Comparison of ENCODE assay signal across 29 cellular contexts in the genomic region with DNA sequence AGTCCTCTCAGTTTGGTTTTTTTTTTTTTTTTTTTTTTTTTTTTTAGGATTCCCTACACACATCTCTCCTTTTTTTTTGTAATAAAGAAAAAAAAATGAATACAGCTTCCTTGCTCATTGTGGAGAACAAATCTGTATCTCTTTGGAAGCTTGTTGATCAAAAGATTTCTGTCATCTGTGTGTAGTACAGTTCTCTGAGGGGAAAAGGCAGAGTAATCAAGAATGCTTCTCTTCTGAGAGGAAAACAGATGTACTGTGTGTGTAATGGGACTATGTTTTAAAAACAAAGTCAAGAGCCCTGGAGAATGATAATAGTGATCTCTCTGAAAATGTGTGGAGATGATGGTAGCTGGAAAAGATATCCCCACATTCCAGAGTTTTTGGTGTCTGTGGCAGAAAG. TPM values are rescaled to one million over a fixed set of nuclear protein-coding genes. Genes with fewer than 3 reads are reported as not detected.
"Had no signal": no experiment of that assay in that cellular context is flagged by ENCODE, and none has a peak within 500 bp of the region (broad histone marks: within the 10 kb centered on the region; RNA-seq: fewer than 3 reads in every experiment).

No MANE protein-coding gene starts in this region.

- H3K27ac Mint-ChIP-seq: activated CD4-positive, alpha-beta memory T cell treated with anti-CD3 and anti-CD28 coated beads, Interleukin-2, amount 10 ng/mL, durations not matched to agents 7 days and 5 days; activated CD4-positive, alpha-beta T cell treated with anti-CD3 and anti-CD28 coated beads, Interleukin-2, amount 10 ng/mL, durations not matched to agents 7 days and 5 days; activated naive CD4-positive, alpha-beta T cell treated with anti-CD3 and anti-CD28 coated beads, Interleukin-2, amount 10 ng/mL, durations not matched to agents 7 days and 5 days; activated naive CD4-positive, alpha-beta T cell treated with anti-CD3 and anti-CD28 coated beads, Interleukin-2, amount 50 U/mL, for 72 hours; activated naive CD8-positive, alpha-beta T cell treated with anti-CD3 and anti-CD28 coated beads, Interleukin-2, amount 10 ng/mL, durations not matched to agents 7 days and 5 days; activated T-cell treated with anti-CD3 and anti-CD28 coated beads, Interleukin-2, amount 50 U/mL, for 24 hours; activated T-cell treated with anti-CD3 and anti-CD28 coated beads, Interleukin-2, amount 50 U/mL, for 72 hours; T-helper 17 cell; T-helper 2 cell treated with Interferon-gamma antibody and Interleukin-4, amounts not matched to agents 5 μg/mL and 100 μg/mL, for 36 hours had no signal

- H3K27ac ChIP-seq: body of pancreas, colonic mucosa, epithelial cell of prostate, esophagus squamous epithelium, gastrocnemius medialis, heart left ventricle had no signal

- DNase-seq: activated CD4-positive, alpha-beta memory T cell treated with anti-CD3 and anti-CD28 coated beads, Interleukin-2, amount 10 ng/mL, durations not matched to agents 7 days and 5 days; activated CD4-positive, alpha-beta T cell treated with anti-CD3 and anti-CD28 coated beads for 1 hour; activated CD4-positive, alpha-beta T cell treated with anti-CD3 and anti-CD28 coated beads for 4 hours; activated CD4-positive, alpha-beta T cell treated with anti-CD3 and anti-CD28 coated beads, Interleukin-2, amount 10 ng/mL, durations not matched to agents 7 days and 5 days; activated CD4-positive, alpha-beta T cell treated with anti-CD3 and anti-CD28 coated beads, Interleukin-2, amount 50 U/mL, for 4 hours; activated CD8-positive, alpha-beta memory T cell treated with anti-CD3 and anti-CD28 coated beads, Interleukin-2, amount 50 U/mL, for 48 hours; activated gamma-delta T cell; activated naive CD4-positive, alpha-beta T cell; activated naive CD4-positive, alpha-beta T cell treated with anti-CD3 and anti-CD28 coated beads, Interleukin-2, amount 10 ng/mL, durations not matched to agents 7 days and 5 days; activated naive CD8-positive, alpha-beta T cell treated with anti-CD3 and anti-CD28 coated beads, Interleukin-2, amount 10 ng/mL, durations not matched to agents 7 days and 5 days; activated T-cell treated with anti-CD3 and anti-CD28 coated beads for 4 hours; activated T-cell treated with anti-CD3 and anti-CD28 coated beads, Interleukin-2, amount 50 U/mL, for 24 hours; activated T-cell treated with anti-CD3 and anti-CD28 coated beads, Interleukin-2, amount 50 U/mL, for 72 hours; body of pancreas; central memory CD4-positive, alpha-beta T cell; cerebellar nuclear complex; colonic mucosa; effector CD8-positive, alpha-beta T cell; esophagus squamous epithelium; foreskin fibroblast; gastrocnemius medialis; glutamatergic neuron; heart left ventricle; T-helper 1 cell; T-helper 17 cell; T1000 had no signal

- H3K4me1 ChIP-seq: colonic mucosa, esophagus squamous epithelium, gastrocnemius medialis had no signal

- H3K9me3 ChIP-seq: body of pancreas, colonic mucosa, esophagus squamous epithelium, gastrocnemius medialis, heart left ventricle had no signal

- H3K4me1 Mint-ChIP-seq: activated CD4-positive, alpha-beta memory T cell treated with anti-CD3 and anti-CD28 coated beads, Interleukin-2, amount 10 ng/mL, durations not matched to agents 7 days and 5 days; activated CD4-positive, alpha-beta T cell treated with anti-CD3 and anti-CD28 coated beads, Interleukin-2, amount 10 ng/mL, durations not matched to agents 7 days and 5 days; activated naive CD4-positive, alpha-beta T cell treated with anti-CD3 and anti-CD28 coated beads, Interleukin-2, amount 10 ng/mL, durations not matched to agents 7 days and 5 days; T-helper 17 cell had no signal

- H3K4me3 ChIP-seq: body of pancreas, colonic mucosa, esophagus squamous epithelium, gastrocnemius medialis, heart left ventricle had no signal

- H3K9me3 Mint-ChIP-seq: activated CD4-positive, alpha-beta memory T cell treated with anti-CD3 and anti-CD28 coated beads, Interleukin-2, amount 10 ng/mL, durations not matched to agents 7 days and 5 days; activated CD4-positive, alpha-beta T cell treated with anti-CD3 and anti-CD28 coated beads, Interleukin-2, amount 10 ng/mL, durations not matched to agents 7 days and 5 days; activated naive CD4-positive, alpha-beta T cell treated with anti-CD3 and anti-CD28 coated beads, Interleukin-2, amount 10 ng/mL, durations not matched to agents 7 days and 5 days; activated naive CD4-positive, alpha-beta T cell treated with anti-CD3 and anti-CD28 coated beads, Interleukin-2, amount 50 U/mL, for 72 hours; activated naive CD8-positive, alpha-beta T cell treated with anti-CD3 and anti-CD28 coated beads, Interleukin-2, amount 10 ng/mL, durations not matched to agents 7 days and 5 days; activated T-cell treated with anti-CD3 and anti-CD28 coated beads, Interleukin-2, amount 50 U/mL, for 24 hours; activated T-cell treated with anti-CD3 and anti-CD28 coated beads, Interleukin-2, amount 50 U/mL, for 72 hours; T-helper 2 cell treated with Interferon-gamma antibody and Interleukin-4, amounts not matched to agents 5 μg/mL and 100 μg/mL, for 36 hours had no signal

- H3K36me3 Mint-ChIP-seq: activated naive CD4-positive, alpha-beta T cell treated with anti-CD3 and anti-CD28 coated beads, Interleukin-2, amount 10 ng/mL, durations not matched to agents 7 days and 5 days; activated naive CD4-positive, alpha-beta T cell treated with anti-CD3 and anti-CD28 coated beads, Interleukin-2, amount 50 U/mL, for 72 hours; activated naive CD8-positive, alpha-beta T cell treated with anti-CD3 and anti-CD28 coated beads, Interleukin-2, amount 10 ng/mL, durations not matched to agents 7 days and 5 days had no signal

- H3K27me3 ChIP-seq: body of pancreas, colonic mucosa, esophagus squamous epithelium, gastrocnemius medialis, heart left ventricle had no signal

- H3K4me3 Mint-ChIP-seq: activated CD4-positive, alpha-beta memory T cell treated with anti-CD3 and anti-CD28 coated beads, Interleukin-2, amount 10 ng/mL, durations not matched to agents 7 days and 5 days; activated CD4-positive, alpha-beta T cell treated with anti-CD3 and anti-CD28 coated beads, Interleukin-2, amount 10 ng/mL, durations not matched to agents 7 days and 5 days; activated naive CD4-positive, alpha-beta T cell treated with anti-CD3 and anti-CD28 coated beads, Interleukin-2, amount 10 ng/mL, durations not matched to agents 7 days and 5 days; activated naive CD8-positive, alpha-beta T cell treated with anti-CD3 and anti-CD28 coated beads, Interleukin-2, amount 10 ng/mL, durations not matched to agents 7 days and 5 days; activated T-cell treated with anti-CD3 and anti-CD28 coated beads, Interleukin-2, amount 50 U/mL, for 24 hours; activated T-cell treated with anti-CD3 and anti-CD28 coated beads, Interleukin-2, amount 50 U/mL, for 72 hours; T-helper 17 cell; T-helper 2 cell treated with Interferon-gamma antibody and Interleukin-4, amounts not matched to agents 5 μg/mL and 100 μg/mL, for 36 hours had no signal

- H3K36me3 ChIP-seq: colonic mucosa, esophagus squamous epithelium, gastrocnemius medialis, heart left ventricle had no signal

RNA-seq across cellular contexts. Expression of a gene that starts 16.5 kb away (rescaled TPM):
- total RNA-seq: activated CD4-positive, alpha-beta T cell treated with anti-CD3 and anti-CD28 coated beads, Interleukin-2, amount 10 ng/mL, durations not matched to agents 7 days and 5 days; activated naive CD8-positive, alpha-beta T cell treated with anti-CD3 and anti-CD28 coated beads, Interleukin-2, amount 10 ng/mL, durations not matched to agents 7 days and 5 days; T-helper 17 cell had no signal
